8 cellular contexts compared by ENCODE assay signal in the genomic region with DNA sequence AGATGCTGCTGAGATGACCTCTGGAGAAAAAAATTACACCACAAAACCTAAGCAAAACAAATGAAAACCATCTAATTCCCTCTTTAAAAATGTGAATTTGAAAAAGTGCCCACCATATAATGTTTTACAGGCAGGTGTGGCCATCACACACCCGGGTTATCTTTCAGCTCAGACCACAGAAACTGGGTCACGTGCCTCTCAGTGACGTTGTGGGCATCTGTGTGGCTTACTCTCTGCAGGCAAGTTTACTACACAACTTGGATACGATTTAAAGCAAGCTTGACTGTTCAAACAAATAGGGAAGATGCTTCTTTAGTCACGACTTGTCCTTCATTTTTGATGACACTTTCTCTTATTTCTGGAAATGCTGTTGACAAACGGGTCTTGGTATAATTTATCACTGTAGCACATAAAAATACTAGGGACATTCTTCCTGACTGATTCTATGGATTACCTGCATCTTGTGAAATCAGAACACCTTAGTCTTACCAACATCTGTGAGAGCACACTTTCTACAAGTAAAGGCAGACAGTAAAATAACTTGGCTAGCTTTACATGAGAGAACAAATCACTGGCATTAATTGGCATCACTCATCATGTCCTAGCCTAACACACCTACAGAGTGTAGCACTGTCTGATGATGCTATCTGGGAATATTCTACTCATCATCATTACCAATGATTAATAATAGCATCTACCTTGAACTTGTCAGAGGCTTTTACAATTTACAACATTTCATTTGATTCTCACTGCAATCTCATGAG.
DNase-seq lines count a peak whose midpoint lies in the region; ATAC-seq and TF ChIP-seq lines count a peak whose summit lies in the region.

No MANE protein-coding gene starts in this region.

- no peak for TF ChIP-seq POLR2A in esophagus muscularis mucosa (IDR thresholded peaks at IDR 0.05; ENCODE audit: low read depth)

- H2AK5ac ChIP-seq in mesendoderm (ENCODE audit: low read length): no peak overlapping the region

- H3K79me1 ChIP-seq in mesendoderm (ENCODE audit: low read length): no peaks in the 10 kb centered on the region

- peaks cover 8 to 14% (median 10%) of the 10 kb centered on the region in 4 donors for H3K4me1 ChIP-seq in esophagus muscularis mucosa
- no peaks in the 10 kb centered on the region for H3K4me1 ChIP-seq in mesendoderm (ENCODE audit: control insufficient read depth, low read depth, low read length)

- no peak overlapping the region for H2BK120ac ChIP-seq in mesendoderm (ENCODE audit: low read depth, low read length)

- 72% methylated on average over 6 of the region's 6 CpGs for WGBS in esophagus muscularis mucosa
- no CpG with 5 or more reads among the region's 6 CpGs for WGBS in mesendoderm (ENCODE audit: extremely low coverage, insufficient coverage, low lambda C conversion rate)

- no peak overlapping the region for H3K4me3 ChIP-seq in esophagus muscularis mucosa
- no peak overlapping the region for H3K4me3 ChIP-seq in H7 (ENCODE audit: insufficient read depth, low read depth, low read length)
- no peak overlapping the region for H3K4me3 ChIP-seq in mesendoderm (ENCODE audit: low read length)

- no peak for TF ChIP-seq CTCF in esophagus muscularis mucosa (IDR thresholded peaks at IDR 0.05)

- H3K36me3 ChIP-seq in esophagus muscularis mucosa (no peaks in the 10 kb centered on the region), H7 (replicated peaks; ENCODE audit: control insufficient read depth, insufficient read depth, low read length) (no peaks in the 10 kb centered on the region), mesendoderm (ENCODE audit: control insufficient read depth, insufficient read depth, low read length) (no peaks in the 10 kb centered on the region)

- no peak overlapping the region for H3K9ac ChIP-seq in mesendoderm (ENCODE audit: low read length)

- no peak overlapping the region for H2BK5ac ChIP-seq in mesendoderm (ENCODE audit: low read length)

- no peak overlapping the region for H3K56ac ChIP-seq in mesendoderm (ENCODE audit: low read length)

- H3K27ac ChIP-seq in esophagus muscularis mucosa (replicated peaks in 1 of 4): no peak overlapping the region
- no peak overlapping the region for H3K27ac ChIP-seq in mesendoderm (ENCODE audit: low read depth, low read length)

- H4K8ac ChIP-seq in mesendoderm (ENCODE audit: low read depth, low read length): no peak overlapping the region

- DNase-seq in T-helper 22 cell (ENCODE audit: low read depth) (peak; percentile 76), esophagus muscularis mucosa (ENCODE audit: extremely low spot score) (peak; percentile 87), NCI-H774 (lab: John Stamatoyannopoulos, UW) (no peak), H7 (no peak), SHP77 treated with DMSO at 0.1 percent for 48 hours (lab: John Stamatoyannopoulos, UW) (no peak), mesendoderm (no peak)

- ATAC-seq in GM18909 (IDR thresholded peaks at IDR 0.05; ENCODE audit: poor library complexity, unreplicated experiment) (peak; percentile 100), HG02943 (IDR thresholded peaks at IDR 0.05; ENCODE audit: low read depth, unreplicated experiment) (peak; percentile 99)

- H3K27me3 ChIP-seq in esophagus muscularis mucosa (no peaks in the 10 kb centered on the region), H7 (ENCODE audit: control insufficient read depth, insufficient read depth, low read length) (no peaks in the 10 kb centered on the region), mesendoderm (ENCODE audit: insufficient read depth, low read length, poor library complexity) (no peaks in the 10 kb centered on the region)

- no peaks in the 10 kb centered on the region for H3K9me3 ChIP-seq in esophagus muscularis mucosa

- intact Hi-C loops in esophagus muscularis mucosa (cut with DNase I): no loop called here

- no peak overlapping the region for H3K4ac ChIP-seq in mesendoderm (ENCODE audit: low read depth, low read length)

- H3K4me2 ChIP-seq in mesendoderm (ENCODE audit: low read length): no peak overlapping the region

- H3K23ac ChIP-seq in mesendoderm (ENCODE audit: low read length): no peak overlapping the region

- no peak overlapping the region for H3K18ac ChIP-seq in mesendoderm (ENCODE audit: low read length)

- H4K5ac ChIP-seq in mesendoderm (ENCODE audit: low read length): no peak overlapping the region

- TF ChIP-seq EP300 in esophagus muscularis mucosa (IDR thresholded peaks at IDR 0.05): no peak

- H3K79me2 ChIP-seq in mesendoderm (ENCODE audit: control insufficient read depth, insufficient read depth, low read length): no peaks in the 10 kb centered on the region

- H2BK15ac ChIP-seq in mesendoderm (replicated peaks; ENCODE audit: low read depth): no peak overlapping the region

Comparison
In these comparisons a context has a peak if more than half of its experiments do, and no peak if none do; other contexts are left out.
1. DNase-seq: peak in T-helper 22 cell (single experiment) and esophagus muscularis mucosa (single experiment); none in NCI-H774 (single experiment), H7 (single experiment), SHP77 treated with DMSO at 0.1 percent for 48 hours (single experiment) and mesendoderm (single experiment).